8 cellular contexts compared by ENCODE assay signal in the genomic region with DNA sequence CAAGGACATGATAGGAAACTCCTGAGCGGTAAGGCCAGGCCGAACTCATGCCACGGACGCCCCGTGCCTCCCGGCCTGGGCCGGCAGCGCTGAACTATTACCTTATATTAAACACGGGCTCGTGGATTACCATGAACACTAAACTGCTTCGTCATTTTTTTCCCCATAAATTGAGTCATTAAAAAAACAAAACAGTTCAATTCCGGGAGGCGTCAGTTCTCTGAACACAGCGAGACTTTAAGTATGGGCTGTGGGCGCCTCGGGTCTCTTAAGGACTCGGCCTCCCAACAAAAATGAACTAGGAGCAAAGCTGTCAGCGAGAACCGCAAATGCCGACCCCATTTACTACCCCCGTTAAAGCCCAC. TPM values are rescaled to one million over a fixed set of nuclear protein-coding genes. Genes with fewer than 3 reads are reported as not detected.
DNase-seq lines count a peak whose midpoint lies in the region; ATAC-seq and TF ChIP-seq lines count a peak whose summit lies in the region.

No MANE protein-coding gene starts in this region.

- peaks cover 11% of the 10 kb centered on the region for H3K36me3 ChIP-seq in OCI-LY3 (replicated peaks; ENCODE audit: low read depth, low read length)

- H2AFZ ChIP-seq in OCI-LY3 (ENCODE audit: low read depth, low read length): peak overlapping the region; percentile 85; the same call in 1 of the 2 replicates

- no TSS peak for BruUV-seq in MCF 10A (replicated peaks; lab: Mats Ljungman, UMichigan)

- DNase-seq in DMS53 (lab: John Stamatoyannopoulos, UW) (peak; percentile 80), DMS53 treated with DMSO at 0.1 percent for 48 hours (lab: John Stamatoyannopoulos, UW; ENCODE audit: unreplicated experiment) (no peak), MCF 10A (ENCODE audit: unreplicated experiment) (peak; percentile 68)
- peak; percentile 50 to 69 for DNase-seq in stimulated activated CD4-positive, alpha-beta T cell treated with anti-CD3 and anti-CD28 coated beads, Interleukin-4, amount 100 ng/mL, for 4 hours
- no peak for DNase-seq in central memory CD4-positive, alpha-beta T cell

- TF ChIP-seq CTCF in OCI-LY3 (IDR thresholded peaks at IDR 0.05; ENCODE audit: low read depth, low read length) (no peak), MCF 10A (IDR thresholded peaks at IDR 0.05; ENCODE audit: unreplicated experiment) (no peak)

- ATAC-seq in GM19467 (IDR thresholded peaks at IDR 0.05; ENCODE audit: unreplicated experiment): no peak

- intact Hi-C loops in MCF 10A (cut with micrococcal nuclease): loop anchor here (1.0 to 2.0 kb wide), 2 partner anchors 41 to 77 kb away; no protein-coding TSS in a partner anchor

- peaks cover 34% of the 10 kb centered on the region for H3K36me3 Mint-ChIP-seq in MCF 10A (ENCODE audit: insufficient read depth, unreplicated experiment)

- no peaks in the 10 kb centered on the region for H3K9me3 ChIP-seq in OCI-LY3 (ENCODE audit: insufficient read depth, low read length)

- H3K27me3 ChIP-seq in OCI-LY3 (ENCODE audit: low read depth, low read length) (peaks cover 19% of the 10 kb centered on the region), layer of hippocampus (ENCODE audit: control insufficient read depth, insufficient read depth, low read length) (no peaks in the 10 kb centered on the region)

- POLR2A ChIA-PET in MCF 10A (lab: Yijun Ruan, JAX): interaction anchor here (0.6 to 2.6 kb wide), 17 partner anchors 8 to 899 kb away, joined by 3 to 17 read pairs (median 5); a partner anchor contains a TSS

- peak overlapping the region; percentile 98 for H3K4me3 ChIP-seq in OCI-LY3 (ENCODE audit: low read length)

- peak overlapping the region; percentile 27 for H3K27ac ChIP-seq in OCI-LY3 (ENCODE audit: low read length)
- peak overlapping the region; percentile 52 for H3K27ac ChIP-seq in layer of hippocampus (ENCODE audit: low read depth, low read length)

- H3K79me2 ChIP-seq in OCI-LY3 (ENCODE audit: low read length): peaks cover 19% of the 10 kb centered on the region

- H4K20me1 ChIP-seq in OCI-LY3 (ENCODE audit: insufficient read depth, low read length): no peaks in the 10 kb centered on the region

- CTCF ChIA-PET in MCF 10A (lab: Yijun Ruan, JAX): interaction anchor here (1.4 to 1.5 kb wide), 2 partner anchors 8 to 9 kb away, joined by 3 read pairs; no protein-coding TSS in a partner anchor

- peaks cover 17% of the 10 kb centered on the region for H3K4me1 Mint-ChIP-seq in MCF 10A (ENCODE audit: insufficient read depth, unreplicated experiment)

- H3K27ac Mint-ChIP-seq in MCF 10A (ENCODE audit: low read depth, unreplicated experiment): peak overlapping the region; percentile 55

- H3K4me3 Mint-ChIP-seq in MCF 10A (ENCODE audit: unreplicated experiment): peak overlapping the region; percentile 78

- H3K9ac ChIP-seq in OCI-LY3 (ENCODE audit: low read length): peak overlapping the region; percentile 79

- no peaks in the 10 kb centered on the region for H3K27me3 Mint-ChIP-seq in MCF 10A (ENCODE audit: insufficient read depth, unreplicated experiment)

- peak overlapping the region; percentile 85 for H3K4me2 ChIP-seq in OCI-LY3 (ENCODE audit: low read length)

- H3K9me3 Mint-ChIP-seq in MCF 10A (ENCODE audit: unreplicated experiment): no peaks in the 10 kb centered on the region

- H3K4me1 ChIP-seq in OCI-LY3 (ENCODE audit: low read length): peaks cover 3% of the 10 kb centered on the region; the same call in 1 of the 2 replicates

RNA-seq across cellular contexts. Expression of a gene that starts 0.5 kb away (rescaled TPM):
- 132 and 136 TPM in 2 replicates for total RNA-seq in MCF 10A (2022)

Comparison
In these comparisons a context has a peak if more than half of its experiments do, and no peak if none do; other contexts are left out.
1. DNase-seq: peak in DMS53 (single experiment), MCF 10A (single experiment) and stimulated activated CD4-positive, alpha-beta T cell treated with anti-CD3 and anti-CD28 coated beads, Interleukin-4, amount 100 ng/mL, for 4 hours (2 of 2); none in DMS53 treated with DMSO at 0.1 percent for 48 hours (single experiment) and central memory CD4-positive, alpha-beta T cell (single experiment).